8 cellular contexts compared by ENCODE assay signal in the genomic region with DNA sequence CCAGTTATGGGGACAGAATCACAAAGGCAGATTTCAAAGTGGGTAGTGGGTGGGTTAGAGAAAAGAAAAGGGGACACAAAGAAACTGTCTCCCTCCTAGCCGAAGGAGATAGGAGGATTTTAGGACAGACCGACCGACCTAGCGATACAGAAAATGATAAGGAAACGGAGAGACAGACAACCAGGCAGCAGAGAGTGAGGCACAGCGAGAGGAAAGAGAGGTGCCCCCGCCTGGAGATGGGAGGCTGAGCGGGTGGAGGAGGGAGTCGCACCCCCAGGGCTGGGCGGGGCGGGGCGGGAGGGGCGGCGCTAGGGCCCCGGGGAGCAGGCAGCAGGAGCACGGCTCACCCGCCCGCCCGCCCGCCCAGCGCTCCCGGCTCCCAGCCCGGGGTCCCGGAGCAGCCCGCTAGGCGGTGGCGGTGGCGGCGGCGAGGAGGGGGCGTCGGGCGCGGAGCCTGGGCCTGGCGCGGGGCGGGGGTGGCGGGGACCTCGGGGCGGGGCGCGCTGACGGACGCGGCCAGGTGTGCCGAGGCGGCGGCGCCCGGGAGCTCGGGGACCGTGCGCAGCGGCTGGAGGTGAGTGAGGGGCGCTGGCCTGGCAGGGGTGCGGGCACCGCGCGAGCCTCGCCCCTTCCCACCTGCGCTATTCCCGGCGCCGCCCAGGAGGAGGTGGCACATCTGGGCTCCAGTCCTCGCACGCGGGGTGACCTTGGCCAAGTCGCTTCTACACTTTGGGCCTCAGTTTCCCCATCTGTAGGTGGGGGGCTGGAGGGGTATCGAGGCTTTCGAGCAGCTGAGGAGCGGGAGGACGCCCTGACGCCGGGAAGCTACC.
DNase-seq lines count a peak whose midpoint lies in the region; ATAC-seq, FAIRE-seq and TF ChIP-seq lines count a peak whose summit lies in the region.

No MANE protein-coding gene starts in this region.

- H3F3A ChIP-seq in SU-DHL-6 (ENCODE audit: insufficient read depth) = no peaks in the 10 kb centered on the region

- peak overlapping the region; percentile 26 for H3K4me2 ChIP-seq in SU-DHL-6 (ENCODE audit: low read depth, low read length, poor library complexity, severe bottlenecking)

- no peak for TF ChIP-seq CTCF in SU-DHL-6 (IDR thresholded peaks at IDR 0.05; ENCODE audit: insufficient read depth, low read length, poor library complexity, severe bottlenecking)
- no peak for TF ChIP-seq CTCF in cardiac fibroblast (IDR thresholded peaks at IDR 0.05; ENCODE audit: low read depth, low read length)

- no peak overlapping the region for H3K27ac ChIP-seq in SU-DHL-6 (ENCODE audit: low read depth, low read length)

- no peak overlapping the region for H2AFZ ChIP-seq in SU-DHL-6 (ENCODE audit: low read depth, low read length, severe bottlenecking)

- ATAC-seq in HG03039 (IDR thresholded peaks at IDR 0.05; ENCODE audit: unreplicated experiment) (no peak), GM18505 (IDR thresholded peaks at IDR 0.05; ENCODE audit: unreplicated experiment) (no peak)

- 0 out of 2 replicates have a peak, but pooled peaks cover 2% of the 10 kb centered on the region for H3K27me3 ChIP-seq in SU-DHL-6 (ENCODE audit: low read length)

- peak; percentile 70 for DNase-seq in D341Med (ENCODE audit: low spot score)
- DNase-seq in H54 (ENCODE audit: insufficient read length, low spot score) = peak; percentile 54
- DNase-seq in cardiac fibroblast (ENCODE audit: low read depth in 2 of 2) = peak in 1 of 2 donors; percentile 58
- peak; percentile 73 for DNase-seq in left kidney (ENCODE audit: low read depth, low spot score)
- peak; percentile 27 for DNase-seq in stimulated activated CD8-positive, alpha-beta memory T cell treated with anti-CD3 and anti-CD28 coated beads, Interleukin-4, amount 100 ng/mL, for 48 hours

- no peak overlapping the region for H3K9ac ChIP-seq in SU-DHL-6 (ENCODE audit: low read length)

- H3K36me3 ChIP-seq in SU-DHL-6 (ENCODE audit: low read length) = no peaks in the 10 kb centered on the region

- H3K4me3 ChIP-seq in SU-DHL-6 (ENCODE audit: insufficient read depth, low read length, poor library complexity, severe bottlenecking) (no peak overlapping the region), cardiac fibroblast (replicated peaks in 1 of 2; ENCODE audit: low read depth in 2 of 2, low read length in 2 of 2) (peak overlapping the region; percentile 68 to 89)

- H3K79me2 ChIP-seq in SU-DHL-6 (ENCODE audit: insufficient read depth, low read length) = no peaks in the 10 kb centered on the region

- TF ChIP-seq POLR2A in H54 (IDR thresholded peaks at IDR 0.05; ENCODE audit: low read depth, low read length) = no peak
- TF ChIP-seq POLR2A in GM18505 (IDR thresholded peaks at IDR 0.05; ENCODE audit: borderline replicate concordance, extremely low read depth, insufficient read depth, insufficient read length) = no peak

- FAIRE-seq in H54 (lab: Jason Lieb, UNC) = no peak

- no peaks in the 10 kb centered on the region for H3K9me3 ChIP-seq in SU-DHL-6 (ENCODE audit: insufficient read depth, low read length)

- H3K9me2 ChIP-seq in SU-DHL-6 (replicated peaks; ENCODE audit: insufficient read depth, low read length) = no peaks in the 10 kb centered on the region

- no peaks in the 10 kb centered on the region for H4K20me1 ChIP-seq in SU-DHL-6 (ENCODE audit: low read depth, low read length)
